ENCODE assay signal across 1 cellular context in the genomic region with DNA sequence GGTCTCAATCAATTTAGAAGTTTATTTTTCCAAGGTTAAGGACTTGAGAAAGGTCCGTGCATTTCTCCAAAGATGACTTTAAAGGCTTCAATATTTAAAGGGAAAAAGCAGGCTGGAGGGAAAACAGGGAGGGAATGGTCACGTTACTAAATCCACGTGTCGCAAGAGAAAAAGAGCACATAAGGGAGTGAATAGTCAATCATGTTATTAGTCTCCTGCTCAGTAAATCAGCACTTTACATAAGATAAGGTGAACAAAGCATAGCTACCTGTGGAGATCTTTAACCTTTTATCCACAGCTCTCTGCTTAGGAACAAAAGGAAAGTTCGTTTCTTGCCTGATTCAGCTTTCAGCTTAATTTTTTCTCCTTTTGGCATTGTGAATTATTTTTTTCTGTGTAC.
TF ChIP-seq lines count a peak whose summit lies in the region.

No MANE protein-coding gene starts in this region.

TF ChIP-seq in HEK293, 187 proteins besides CTCF, POLR2A, EP300 and RAD21:
- TF ChIP-seq INSM2 (tag by site-specific recombination; IDR thresholded peaks at IDR 0.05) (no peak), TSHZ1 (tag by site-specific recombination; IDR thresholded peaks at IDR 0.05; ENCODE audit: borderline replicate concordance) (no peak), ZNF548 (tag by site-specific recombination; IDR thresholded peaks at IDR 0.05) (no peak), PRDM1 (tag by site-specific recombination; IDR thresholded peaks at IDR 0.05) (peak; percentile 22; the same call in 1 of the 2 replicates), ZNF792 (tag by site-specific recombination; IDR thresholded peaks at IDR 0.05) (no peak), ZSCAN5A (tag by site-specific recombination; IDR thresholded peaks at IDR 0.05) (no peak), SCRT2 (tag by site-specific recombination; IDR thresholded peaks at IDR 0.05) (peak; percentile 36; the same call in 1 of the 2 replicates), IKZF3 (tag by site-specific recombination; IDR thresholded peaks at IDR 0.05) (no peak)
- TF ChIP-seq, protein P1, sequence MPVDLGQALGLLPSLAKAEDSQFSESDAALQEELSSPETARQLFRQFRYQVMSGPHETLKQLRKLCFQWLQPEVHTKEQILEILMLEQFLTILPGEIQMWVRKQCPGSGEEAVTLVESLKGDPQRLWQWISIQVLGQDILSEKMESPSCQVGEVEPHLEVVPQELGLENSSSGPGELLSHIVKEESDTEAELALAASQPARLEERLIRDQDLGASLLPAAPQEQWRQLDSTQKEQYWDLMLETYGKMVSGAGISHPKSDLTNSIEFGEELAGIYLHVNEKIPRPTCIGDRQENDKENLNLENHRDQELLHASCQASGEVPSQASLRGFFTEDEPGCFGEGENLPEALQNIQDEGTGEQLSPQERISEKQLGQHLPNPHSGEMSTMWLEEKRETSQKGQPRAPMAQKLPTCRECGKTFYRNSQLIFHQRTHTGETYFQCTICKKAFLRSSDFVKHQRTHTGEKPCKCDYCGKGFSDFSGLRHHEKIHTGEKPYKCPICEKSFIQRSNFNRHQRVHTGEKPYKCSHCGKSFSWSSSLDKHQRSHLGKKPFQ (tag by site-specific recombination; IDR thresholded peaks at IDR 0.05): no peak
